In the genomic region with DNA sequence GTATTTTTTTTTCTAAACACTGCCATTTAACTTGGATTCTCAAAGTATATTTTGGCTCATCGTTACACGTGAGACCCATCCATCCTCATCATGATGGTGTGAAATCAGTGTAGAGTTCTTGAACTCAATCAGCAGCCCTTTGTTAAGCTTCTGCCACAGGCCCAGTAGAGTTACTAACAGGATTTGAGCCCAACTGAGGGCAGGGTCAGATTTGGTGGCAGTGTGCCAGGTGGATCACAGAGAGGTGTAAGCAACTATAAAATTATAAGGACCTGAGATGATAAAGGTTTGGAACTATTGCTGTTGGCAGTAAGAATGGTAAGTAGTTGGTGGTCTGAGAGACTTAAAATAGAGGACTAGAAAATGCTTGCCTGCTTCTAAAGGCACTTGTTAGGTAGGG, we compare ENCODE assay signal across 29 cellular contexts.
"Had no signal": no experiment of that assay in that cellular context is flagged by ENCODE, and none has a peak within 500 bp of the region (broad histone marks: within the 10 kb centered on the region; RNA-seq: fewer than 3 reads in every experiment).

No MANE protein-coding gene starts in this region.

- H3K4me1 Mint-ChIP-seq: activated naive CD8-positive, alpha-beta T cell treated with anti-CD3 and anti-CD28 coated beads, Interleukin-2, amount 10 ng/mL, durations not matched to agents 7 days and 5 days; immature natural killer cell had no signal

- ATAC-seq: effector memory CD8-positive, alpha-beta T cell; heart left ventricle; left colon; naive thymus-derived CD4-positive, alpha-beta T cell; right cardiac atrium had no signal

- H3K36me3 ChIP-seq: brain microvascular endothelial cell, heart left ventricle, tibial nerve, WERI-Rb-1 had no signal

- H3K9me3 ChIP-seq: heart left ventricle, tibial nerve had no signal

- H3K27ac Mint-ChIP-seq: activated CD4-positive, alpha-beta memory T cell treated with anti-CD3 and anti-CD28 coated beads for 36 hours; activated CD4-positive, alpha-beta T cell treated with anti-CD3 and anti-CD28 coated beads, Interleukin-2, amount 10 ng/mL, durations not matched to agents 24 days and 14 days; activated naive CD4-positive, alpha-beta T cell treated with anti-CD3 and anti-CD28 coated beads for 36 hours; activated naive CD8-positive, alpha-beta T cell treated with anti-CD3 and anti-CD28 coated beads, Interleukin-2, amount 10 ng/mL, durations not matched to agents 7 days and 5 days; activated T-helper 1 cell treated with anti-CD3 and anti-CD28 coated beads, Interleukin-12 subunit alpha, Interleukin-12 subunit beta, Interleukin-2, Interleukin-4 antibody, amounts not matched to agents 30 ng/mL and 10 ng/mL and 1 ng/mL, durations not matched to agents 14 hours and 24 hours and 36 hours; effector memory CD8-positive, alpha-beta T cell; immature natural killer cell; mesothelial cell of epicardium; naive thymus-derived CD4-positive, alpha-beta T cell had no signal

- H3K36me3 Mint-ChIP-seq: activated CD4-positive, alpha-beta memory T cell treated with anti-CD3 and anti-CD28 coated beads for 36 hours; activated naive CD8-positive, alpha-beta T cell treated with anti-CD3 and anti-CD28 coated beads, Interleukin-2, amount 10 ng/mL, durations not matched to agents 7 days and 5 days; immature natural killer cell; naive thymus-derived CD4-positive, alpha-beta T cell had no signal

- DNase-seq: activated CD4-positive, alpha-beta memory T cell treated with anti-CD3 and anti-CD28 coated beads for 36 hours; activated CD4-positive, alpha-beta T cell treated with anti-CD3 and anti-CD28 coated beads, Interleukin-2, amount 10 ng/mL, durations not matched to agents 24 days and 14 days; activated CD4-positive, CD25-positive, alpha-beta regulatory T cell treated with anti-CD3 and anti-CD28 coated beads, Interleukin-2, amount 50 U/mL, for 72 hours; activated CD8-positive, alpha-beta memory T cell treated with anti-CD3 and anti-CD28 coated beads, Interleukin-2, amount 50 U/mL, for 4 hours; activated effector memory CD4-positive, alpha-beta T cell treated with anti-CD3 and anti-CD28 coated beads, Interleukin-2, amount 50 U/mL, for 16 hours; activated naive CD4-positive, alpha-beta T cell treated with anti-CD3 and anti-CD28 coated beads for 36 hours; activated naive CD8-positive, alpha-beta T cell treated with anti-CD3 and anti-CD28 coated beads, Interleukin-2, amount 10 ng/mL, durations not matched to agents 7 days and 5 days; activated T-cell treated with anti-CD3 and anti-CD28 coated beads, Interleukin-2, amount 50 U/mL, for 1 hour; brain microvascular endothelial cell; dorsolateral prefrontal cortex; effector memory CD8-positive, alpha-beta T cell; erythroblast; heart left ventricle; immature natural killer cell; kidney; left colon; mammary epithelial cell; naive thymus-derived CD4-positive, alpha-beta T cell; nucleus accumbens; stimulated activated CD4-positive, alpha-beta T cell treated with anti-CD3 and anti-CD28 coated beads, Interleukin-15, amount 100 ng/mL, for 24 hours; stimulated activated CD4-positive, alpha-beta T cell treated with anti-CD3 and anti-CD28 coated beads, Interleukin-2, amount 100 ng/mL, for 24 hours; stimulated activated naive CD4-positive, alpha-beta T cell; WERI-Rb-1 had no signal

- H3K4me3 ChIP-seq: coronary artery, dorsolateral prefrontal cortex, heart left ventricle, tibial nerve had no signal

- H3K9me3 Mint-ChIP-seq: activated CD4-positive, alpha-beta memory T cell treated with anti-CD3 and anti-CD28 coated beads for 36 hours; activated CD4-positive, alpha-beta T cell treated with anti-CD3 and anti-CD28 coated beads, Interleukin-2, amount 10 ng/mL, durations not matched to agents 24 days and 14 days; activated naive CD4-positive, alpha-beta T cell treated with anti-CD3 and anti-CD28 coated beads for 36 hours; activated naive CD8-positive, alpha-beta T cell treated with anti-CD3 and anti-CD28 coated beads, Interleukin-2, amount 10 ng/mL, durations not matched to agents 7 days and 5 days; activated T-helper 1 cell treated with anti-CD3 and anti-CD28 coated beads, Interleukin-12 subunit alpha, Interleukin-12 subunit beta, Interleukin-2, Interleukin-4 antibody, amounts not matched to agents 30 ng/mL and 10 ng/mL and 1 ng/mL, durations not matched to agents 14 hours and 24 hours and 36 hours; effector memory CD8-positive, alpha-beta T cell; naive thymus-derived CD4-positive, alpha-beta T cell had no signal

- H3K4me3 Mint-ChIP-seq: activated CD4-positive, alpha-beta memory T cell treated with anti-CD3 and anti-CD28 coated beads for 36 hours; activated CD4-positive, alpha-beta T cell treated with anti-CD3 and anti-CD28 coated beads, Interleukin-2, amount 10 ng/mL, durations not matched to agents 24 days and 14 days; activated naive CD4-positive, alpha-beta T cell treated with anti-CD3 and anti-CD28 coated beads for 36 hours; activated naive CD8-positive, alpha-beta T cell treated with anti-CD3 and anti-CD28 coated beads, Interleukin-2, amount 10 ng/mL, durations not matched to agents 7 days and 5 days; activated T-helper 1 cell treated with anti-CD3 and anti-CD28 coated beads, Interleukin-12 subunit alpha, Interleukin-12 subunit beta, Interleukin-2, Interleukin-4 antibody, amounts not matched to agents 30 ng/mL and 10 ng/mL and 1 ng/mL, durations not matched to agents 14 hours and 24 hours and 36 hours; effector memory CD8-positive, alpha-beta T cell; immature natural killer cell; mesothelial cell of epicardium; naive thymus-derived CD4-positive, alpha-beta T cell; neural crest cell had no signal

- H3K27ac ChIP-seq: brain microvascular endothelial cell, coronary artery, WERI-Rb-1 had no signal

- H3K27me3 ChIP-seq: brain microvascular endothelial cell, dorsolateral prefrontal cortex, heart left ventricle, tibial nerve had no signal
